12 cellular contexts compared by ENCODE assay signal in genomic region chr5:148829248-148829594, GRCh38. TPM values are rescaled to one million over a fixed set of nuclear protein-coding genes. Genes with fewer than 3 reads are reported as not detected.
DNase-seq lines count a peak whose midpoint lies in the region; ATAC-seq and TF ChIP-seq lines count a peak whose summit lies in the region.
"Had no signal": no experiment of that assay in that cellular context is flagged by ENCODE, and none has a peak within 500 bp of the region (broad histone marks: within the 10 kb centered on the region; RNA-seq: fewer than 3 reads in every experiment).

No MANE protein-coding gene starts in this region.

- H3K4me3 ChIP-seq in heart left ventricle (peak overlapping the region; percentile 9 to 84 (median 62)), mucosa of stomach (ENCODE audit: low read length) (peak overlapping the region; percentile 45), body of pancreas (no peak overlapping the region)

- H3K27ac ChIP-seq in heart left ventricle: peak overlapping the region in 11 of 12 donors; percentile 11 to 96 (median 88)
- no peak overlapping the region for H3K27ac ChIP-seq in body of pancreas

- ATAC-seq in heart left ventricle (no peak), Right ventricle myocardium inferior (no peak), HG03439 (IDR thresholded peaks at IDR 0.05; ENCODE audit: unreplicated experiment) (no peak), body of pancreas (no peak)

- H3K9me3 Mint-ChIP-seq in chondrocyte (ENCODE audit: low read depth): no peaks in the 10 kb centered on the region
- H3K9me3 Mint-ChIP-seq in type B pancreatic cell: no peaks in the 10 kb centered on the region

- peaks cover 4 to 77% (median 41%) of the 10 kb centered on the region in 12 donors for H3K4me1 ChIP-seq in heart left ventricle
- peaks cover 45% of the 10 kb centered on the region for H3K4me1 ChIP-seq in mucosa of stomach (ENCODE audit: control insufficient read depth, insufficient read depth, low read length)
- peaks cover 14% of the 10 kb centered on the region for H3K4me1 ChIP-seq in body of pancreas

- DNase-seq in heart left ventricle (no peak), Right ventricle myocardium inferior (ENCODE audit: missing footprints) (no peak), chondrocyte (ENCODE audit: low spot score) (no peak), type B pancreatic cell (ENCODE audit: extremely low spot score, unreplicated experiment) (no peak), epidermal melanocyte (ENCODE audit: insufficient read length, low spot score) (no peak), body of pancreas (no peak)
- DNase-seq: activated CD8-positive, alpha-beta memory T cell treated with anti-CD3 and anti-CD28 coated beads, Interleukin-2, amount 50 U/mL, for 48 hours; Kasumi-1; NCI-H526; T-helper 1 cell had no signal

- WGBS in heart left ventricle, 4 donors: 44 to 57% (median 53%) methylated on average over 3 of the region's 3 CpGs
- 86 to 87% methylated on average over 3 of the region's 3 CpGs for WGBS in body of pancreas, 2 donors

- intact Hi-C loops in heart left ventricle (cut with DNase I) (loop anchor here in 8 of 10 donors (5.0 to 10.0 kb wide), 12 partner anchors 43 to 296 kb away; no protein-coding TSS in a partner anchor), Right ventricle myocardium inferior (cut with DNase I) (loop anchor here (10.0 kb wide), 1 partner anchor 286 kb away; no protein-coding TSS in a partner anchor), body of pancreas (cut with DNase I) (no loop called here)

- H3K9me3 ChIP-seq in heart left ventricle (no peaks in the 10 kb centered on the region), mucosa of stomach (ENCODE audit: control insufficient read depth, low read length) (no peaks in the 10 kb centered on the region), body of pancreas (no peaks in the 10 kb centered on the region)

- TF ChIP-seq CTCF in heart left ventricle (IDR thresholded peaks at IDR 0.05) (no peak), chondrocyte (IDR thresholded peaks at IDR 0.05) (no peak), type B pancreatic cell (conservative IDR thresholded peaks at IDR 0.05) (no peak), body of pancreas (IDR thresholded peaks at IDR 0.05) (no peak)

- H3K27me3 ChIP-seq in heart left ventricle (no peaks in the 10 kb centered on the region), mucosa of stomach (ENCODE audit: control insufficient read depth, insufficient read depth, low read length) (no peaks in the 10 kb centered on the region), body of pancreas (no peaks in the 10 kb centered on the region)

- no peaks in the 10 kb centered on the region for H3K27me3 Mint-ChIP-seq in chondrocyte (ENCODE audit: low read depth)
- H3K27me3 Mint-ChIP-seq in type B pancreatic cell: peaks cover 74% of the 10 kb centered on the region

- no peak overlapping the region for H3K27ac Mint-ChIP-seq in chondrocyte (ENCODE audit: unreplicated experiment)
- H3K27ac Mint-ChIP-seq in type B pancreatic cell: no peak overlapping the region

- peak overlapping the region; percentile 54 for H3K9ac ChIP-seq in mucosa of stomach (ENCODE audit: low read length)

- H3K4me3 Mint-ChIP-seq in chondrocyte (ENCODE audit: unreplicated experiment): peak overlapping the region; percentile 43
- H3K4me3 Mint-ChIP-seq in type B pancreatic cell: peak overlapping the region; percentile 92

- TF ChIP-seq POLR2A in heart left ventricle (IDR thresholded peaks at IDR 0.05) (no peak), body of pancreas (IDR thresholded peaks at IDR 0.05) (no peak)

- no peaks in the 10 kb centered on the region for H3K36me3 Mint-ChIP-seq in chondrocyte (ENCODE audit: low read depth)
- H3K36me3 Mint-ChIP-seq in type B pancreatic cell: no peaks in the 10 kb centered on the region

- H3K4me1 Mint-ChIP-seq in chondrocyte (ENCODE audit: low read depth) (peaks cover 43% of the 10 kb centered on the region), type B pancreatic cell (ENCODE audit: unreplicated experiment) (peaks cover 16% of the 10 kb centered on the region)

- H3K36me3 ChIP-seq in heart left ventricle (no peaks in the 10 kb centered on the region), mucosa of stomach (ENCODE audit: control insufficient read depth, insufficient read depth, low read length) (no peaks in the 10 kb centered on the region), body of pancreas (replicated peaks in 1 of 2; ENCODE audit: insufficient read depth in 1 of 2, low read depth in 2 of 2) (no peaks in the 10 kb centered on the region)

RNA-seq across cellular contexts. Expression of gene ADRB2, which starts 2.8 kb away (rescaled TPM):
- total RNA-seq in heart left ventricle (1 to 10 TPM; 3.4 to 8.3 (median 6.2) TPM), Right ventricle myocardium inferior (5.5 TPM), chondrocyte (0.40 to 1.2 TPM (median 0.54 TPM) in 3 replicates), type B pancreatic cell (ENCODE audit: low replicate concordance) (0.81 and 1.3 TPM in 2 replicates), body of pancreas (1 to 10 TPM; 1.6 to 4.6 TPM)
- polyA plus RNA-seq in heart left ventricle: 1 to 10 TPM; 1.8 to 4.4 TPM

Comparison
In these comparisons a context has a peak if more than half of its experiments do, and no peak if none do; other contexts are left out.
1. H3K27ac ChIP-seq: peak in heart left ventricle (11 of 12); none in body of pancreas (0 of 4).
2. H3K4me3 ChIP-seq: peak in heart left ventricle (12 of 12) and mucosa of stomach (single experiment); none in body of pancreas (0 of 2).